ENCODE assay signal across 11 cellular contexts in the genomic region with DNA sequence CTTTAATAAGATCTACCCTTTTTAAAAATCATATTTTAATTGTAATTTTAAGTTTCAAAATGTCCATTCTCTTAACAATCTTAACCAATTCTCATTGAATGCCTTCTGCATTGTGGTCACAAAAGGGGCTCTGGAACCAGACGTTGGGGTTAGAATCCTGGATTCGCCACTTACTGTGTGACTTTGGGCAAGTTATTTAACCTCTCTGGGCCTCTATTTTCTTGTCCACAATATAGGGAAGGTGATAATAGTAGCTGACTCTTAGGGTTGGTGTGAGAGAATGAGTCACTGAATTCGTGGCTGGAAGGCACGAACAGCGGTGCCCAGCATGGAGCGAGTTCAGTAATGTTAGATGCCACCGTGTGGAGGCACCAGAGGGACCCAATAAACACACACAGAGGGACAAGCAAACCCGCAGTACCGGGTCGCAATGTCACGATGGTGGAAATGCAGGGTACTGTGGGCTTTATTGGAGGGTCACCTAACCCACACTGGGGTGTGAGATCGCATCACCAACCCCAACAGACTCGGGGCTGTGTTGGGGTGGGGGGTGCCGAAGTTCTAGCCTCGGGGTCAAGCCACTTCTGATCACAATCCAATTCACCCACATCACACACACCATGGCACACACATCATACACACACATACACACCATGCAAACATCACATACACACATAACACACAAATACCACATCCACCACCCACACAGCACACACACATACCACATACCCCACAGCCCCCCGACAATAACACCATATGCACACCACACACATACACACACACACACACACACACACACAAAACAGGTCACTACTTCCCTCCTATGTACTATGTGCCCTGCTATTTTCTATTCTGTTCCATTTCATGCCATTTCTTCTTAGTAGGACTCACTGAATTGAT. TPM values are rescaled to one million over a fixed set of nuclear protein-coding genes. Genes with fewer than 3 reads are reported as not detected.
DNase-seq lines count a peak whose midpoint lies in the region; ATAC-seq and TF ChIP-seq lines count a peak whose summit lies in the region.
"Had no signal": no experiment of that assay in that cellular context is flagged by ENCODE, and none has a peak within 500 bp of the region (broad histone marks: within the 10 kb centered on the region; RNA-seq: fewer than 3 reads in every experiment).

No MANE protein-coding gene starts in this region.

- H3K36me3 ChIP-seq in CD4-positive, alpha-beta memory T cell (ENCODE audit: insufficient read depth, low read length) = no peaks in the 10 kb centered on the region
- H3K36me3 ChIP-seq in SK-N-SH (replicated peaks in 1 of 2; ENCODE audit: control insufficient read depth in 1 of 2, insufficient read depth in 2 of 2, low read length in 1 of 2) = no peaks in the 10 kb centered on the region

- H3K27me3 Mint-ChIP-seq in CD4-positive, alpha-beta memory T cell = no peaks in the 10 kb centered on the region
- peaks cover 8% of the 10 kb centered on the region for H3K27me3 Mint-ChIP-seq in nephron progenitor cell (ENCODE audit: low read depth, poor library complexity)

- H3K79me2 ChIP-seq in SK-N-SH (ENCODE audit: insufficient read depth) = no peaks in the 10 kb centered on the region

- no peak overlapping the region for H3K4me3 ChIP-seq in CD4-positive, alpha-beta memory T cell (ENCODE audit: low read length in 2 of 2)
- H3K4me3 ChIP-seq in coronary artery (no peak overlapping the region), SK-N-SH (ENCODE audit: low read depth in 2 of 2, low read length in 1 of 2) (no peak overlapping the region)

- H3K4me2 ChIP-seq in SK-N-SH = no peak overlapping the region

- H3K27ac Mint-ChIP-seq in CD4-positive, alpha-beta memory T cell = peak overlapping the region; percentile 1 to 72 (median 59)
- peak overlapping the region; percentile 58 for H3K27ac Mint-ChIP-seq in nephron progenitor cell

- no peak for TF ChIP-seq RAD21 in SK-N-SH (IDR thresholded peaks at IDR 0.05; ENCODE audit: low read length)

- H2AFZ ChIP-seq in SK-N-SH (ENCODE audit: low read depth) = no peak overlapping the region; the same call in 1 of the 2 replicates

- H3K9me2 ChIP-seq in SK-N-SH = no peaks in the 10 kb centered on the region

- peaks cover 39% of the 10 kb centered on the region for H3K4me1 ChIP-seq in CD4-positive, alpha-beta memory T cell (ENCODE audit: insufficient read depth, low read length)
- peaks cover 0 to 5% of the 10 kb centered on the region in 2 experiments; a peak in 2 of 4 replicates for H3K4me1 ChIP-seq in SK-N-SH (ENCODE audit: control insufficient read depth in 1 of 2, insufficient read depth in 2 of 2, low read depth in 1 of 2, low read length in 1 of 2)

- H3K9ac ChIP-seq in SK-N-SH = no peak overlapping the region

- CTCF ChIA-PET in CD4-positive, alpha-beta memory T cell (lab: Charles Lee; ENCODE audit: partially characterized antibody) = interaction anchor here (1.2 to 3.3 kb wide), 9 partner anchors 37 to 243 kb away, joined by 3 to 47 read pairs (median 6); a partner anchor contains a TSS
- CTCF ChIA-PET in SK-N-SH (lab: Yijun Ruan, JAX) = interaction anchor here (1.1 to 2.2 kb wide), 2 partner anchors 159 to 242 kb away, joined by 5 to 14 read pairs; no protein-coding TSS in a partner anchor

- no peak for TF ChIP-seq EP300 in SK-N-SH (IDR thresholded peaks at IDR 0.05; ENCODE audit: borderline replicate concordance in 1 of 2, low read depth in 1 of 2, low read length in 1 of 2)

- no peak for ATAC-seq in GM19397 (IDR thresholded peaks at IDR 0.05; ENCODE audit: unreplicated experiment)

- no peaks in the 10 kb centered on the region for H3K9me3 ChIP-seq in CD4-positive, alpha-beta memory T cell (ENCODE audit: control insufficient read depth in 1 of 2, low read length in 2 of 2)
- no peaks in the 10 kb centered on the region for H3K9me3 ChIP-seq in SK-N-SH

- H3K4me1 Mint-ChIP-seq in CD4-positive, alpha-beta memory T cell = peaks cover 38 to 66% (median 48%) of the 10 kb centered on the region in 4 donors
- no peaks in the 10 kb centered on the region for H3K4me1 Mint-ChIP-seq in nephron progenitor cell

- no peak overlapping the region for H3K27ac ChIP-seq in CD4-positive, alpha-beta memory T cell (ENCODE audit: low read depth, low read length)
- H3K27ac ChIP-seq in coronary artery = peak overlapping the region; percentile 28 to 77
- H3K27ac ChIP-seq in SK-N-SH (ENCODE audit: low read depth in 2 of 2, low read length in 1 of 2) = no peak overlapping the region

- no peaks in the 10 kb centered on the region for H3K27me3 ChIP-seq in CD4-positive, alpha-beta memory T cell (ENCODE audit: insufficient read depth, low read length)
- H3K27me3 ChIP-seq in SK-N-SH (ENCODE audit: insufficient read depth) = no peaks in the 10 kb centered on the region

- no peaks in the 10 kb centered on the region for H4K20me1 ChIP-seq in SK-N-SH (ENCODE audit: insufficient read depth)

- 82% methylated on average over 15 of the region's 16 CpGs for WGBS in SK-N-SH (ENCODE audit: low lambda C conversion rate)

- peaks cover 10% of the 10 kb centered on the region for H3F3A ChIP-seq in SK-N-SH (replicated peaks; ENCODE audit: insufficient read depth)

- H3K4me3 Mint-ChIP-seq in CD4-positive, alpha-beta memory T cell = no peak overlapping the region
- no peak overlapping the region for H3K4me3 Mint-ChIP-seq in nephron progenitor cell

- H3K36me3 Mint-ChIP-seq in CD4-positive, alpha-beta memory T cell = no peaks in the 10 kb centered on the region
- H3K36me3 Mint-ChIP-seq in nephron progenitor cell (ENCODE audit: low read depth) = no peaks in the 10 kb centered on the region

- H3K9me3 Mint-ChIP-seq in CD4-positive, alpha-beta memory T cell = no peaks in the 10 kb centered on the region
- peaks cover 4% of the 10 kb centered on the region for H3K9me3 Mint-ChIP-seq in nephron progenitor cell

- DNase-seq in CD4-positive, alpha-beta memory T cell = no peak
- DNase-seq in NOMO-1 treated with dmso at 0.1 percent for 144 hours (lab: John Stamatoyannopoulos, UW; ENCODE audit: unreplicated experiment) = peak; percentile 57
- DNase-seq in coronary artery (ENCODE audit: low spot score) = no peak
- no peak for DNase-seq in nephron progenitor cell
- DNase-seq in NCI-H128 (lab: John Stamatoyannopoulos, UW; ENCODE audit: unreplicated experiment) = no peak
- no peak for DNase-seq in NCI-H524 treated with DMSO at 0.1 percent for 48 hours (lab: John Stamatoyannopoulos, UW)
- DNase-seq in SK-N-SH = no peak
- DNase-seq: activated T-cell treated with anti-CD3 and anti-CD28 coated beads for 4 hours, NCI-H524, T-helper 1 cell had no signal

- POLR2A ChIA-PET in CD4-positive, alpha-beta memory T cell (lab: Charles Lee; ENCODE audit: partially characterized antibody) = interaction anchor here (1.0 kb wide), 1 partner anchor 159 kb away, joined by 7 read pairs; no protein-coding TSS in a partner anchor
- POLR2A ChIA-PET in SK-N-SH (lab: Yijun Ruan, JAX) = no interaction called here

- intact Hi-C loops in CD4-positive, alpha-beta memory T cell (cut with micrococcal nuclease) = no loop called here

- TF ChIP-seq CTCF in coronary artery (IDR thresholded peaks at IDR 0.05) (no peak), nephron progenitor cell (IDR thresholded peaks at IDR 0.05) (no peak), SK-N-SH (IDR thresholded peaks at IDR 0.05) (no peak)

TF ChIP-seq in SK-N-SH, 30 proteins besides CTCF, POLR2A, EP300 and RAD21 (continues in another document):
- TF ChIP-seq JUND (IDR thresholded peaks at IDR 0.05) (no peak), RCOR1 (IDR thresholded peaks at IDR 0.05; ENCODE audit: low read length) (no peak), SIN3A (IDR thresholded peaks at IDR 0.05; ENCODE audit: borderline replicate concordance, low read depth, low read length) (no peak), ELF1 (IDR thresholded peaks at IDR 0.05) (no peak), RXRA (IDR thresholded peaks at IDR 0.05; ENCODE audit: borderline replicate concordance, low read depth) (no peak), TAF1 (IDR thresholded peaks at IDR 0.05; ENCODE audit: borderline replicate concordance, low read depth, low read length) (no peak)
- TF ChIP-seq, protein P1, sequence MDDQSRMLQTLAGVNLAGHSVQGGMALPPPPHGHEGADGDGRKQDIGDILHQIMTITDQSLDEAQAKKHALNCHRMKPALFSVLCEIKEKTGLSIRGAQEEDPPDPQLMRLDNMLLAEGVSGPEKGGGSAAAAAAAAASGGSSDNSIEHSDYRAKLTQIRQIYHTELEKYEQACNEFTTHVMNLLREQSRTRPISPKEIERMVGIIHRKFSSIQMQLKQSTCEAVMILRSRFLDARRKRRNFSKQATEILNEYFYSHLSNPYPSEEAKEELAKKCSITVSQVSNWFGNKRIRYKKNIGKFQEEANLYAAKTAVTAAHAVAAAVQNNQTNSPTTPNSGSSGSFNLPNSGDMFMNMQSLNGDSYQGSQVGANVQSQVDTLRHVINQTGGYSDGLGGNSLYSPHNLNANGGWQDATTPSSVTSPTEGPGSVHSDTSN (IDR thresholded peaks at IDR 0.05) = no peak
- TF ChIP-seq, protein P2, sequence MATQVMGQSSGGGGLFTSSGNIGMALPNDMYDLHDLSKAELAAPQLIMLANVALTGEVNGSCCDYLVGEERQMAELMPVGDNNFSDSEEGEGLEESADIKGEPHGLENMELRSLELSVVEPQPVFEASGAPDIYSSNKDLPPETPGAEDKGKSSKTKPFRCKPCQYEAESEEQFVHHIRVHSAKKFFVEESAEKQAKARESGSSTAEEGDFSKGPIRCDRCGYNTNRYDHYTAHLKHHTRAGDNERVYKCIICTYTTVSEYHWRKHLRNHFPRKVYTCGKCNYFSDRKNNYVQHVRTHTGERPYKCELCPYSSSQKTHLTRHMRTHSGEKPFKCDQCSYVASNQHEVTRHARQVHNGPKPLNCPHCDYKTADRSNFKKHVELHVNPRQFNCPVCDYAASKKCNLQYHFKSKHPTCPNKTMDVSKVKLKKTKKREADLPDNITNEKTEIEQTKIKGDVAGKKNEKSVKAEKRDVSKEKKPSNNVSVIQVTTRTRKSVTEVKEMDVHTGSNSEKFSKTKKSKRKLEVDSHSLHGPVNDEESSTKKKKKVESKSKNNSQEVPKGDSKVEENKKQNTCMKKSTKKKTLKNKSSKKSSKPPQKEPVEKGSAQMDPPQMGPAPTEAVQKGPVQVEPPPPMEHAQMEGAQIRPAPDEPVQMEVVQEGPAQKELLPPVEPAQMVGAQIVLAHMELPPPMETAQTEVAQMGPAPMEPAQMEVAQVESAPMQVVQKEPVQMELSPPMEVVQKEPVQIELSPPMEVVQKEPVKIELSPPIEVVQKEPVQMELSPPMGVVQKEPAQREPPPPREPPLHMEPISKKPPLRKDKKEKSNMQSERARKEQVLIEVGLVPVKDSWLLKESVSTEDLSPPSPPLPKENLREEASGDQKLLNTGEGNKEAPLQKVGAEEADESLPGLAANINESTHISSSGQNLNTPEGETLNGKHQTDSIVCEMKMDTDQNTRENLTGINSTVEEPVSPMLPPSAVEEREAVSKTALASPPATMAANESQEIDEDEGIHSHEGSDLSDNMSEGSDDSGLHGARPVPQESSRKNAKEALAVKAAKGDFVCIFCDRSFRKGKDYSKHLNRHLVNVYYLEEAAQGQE (IDR thresholded peaks at IDR 0.05; ENCODE audit: low read depth, low read length) = no peak

RNA-seq across cellular contexts. Expression of a gene that starts 27.0 kb away (rescaled TPM):
- total RNA-seq in CD4-positive, alpha-beta memory T cell = 10 to 100 TPM; 76.5 to 77.7 TPM
- 10 to 100 TPM; 78.0 to 81.1 TPM for polyA plus RNA-seq in CD4-positive, alpha-beta memory T cell
- 10.4 and 16.8 TPM in 2 replicates for polyA plus RNA-seq in SK-N-SH (2012; rRNA removed)
- 18.2 and 19.3 TPM in 2 replicates for polyA plus RNA-seq in SK-N-SH (2012; cell fraction: cytosol; rRNA removed)
- 5.3 and 9.4 TPM in 2 replicates for polyA plus RNA-seq in SK-N-SH (2012; cell fraction: nucleus; rRNA removed)

Comparison
In these comparisons a context has a peak if more than half of its experiments do, and no peak if none do; other contexts are left out.
1. H3K27ac ChIP-seq: peak in coronary artery (2 of 2); none in CD4-positive, alpha-beta memory T cell (single experiment) and SK-N-SH (0 of 2).